24 cellular contexts compared by ENCODE assay signal in the genomic region with DNA sequence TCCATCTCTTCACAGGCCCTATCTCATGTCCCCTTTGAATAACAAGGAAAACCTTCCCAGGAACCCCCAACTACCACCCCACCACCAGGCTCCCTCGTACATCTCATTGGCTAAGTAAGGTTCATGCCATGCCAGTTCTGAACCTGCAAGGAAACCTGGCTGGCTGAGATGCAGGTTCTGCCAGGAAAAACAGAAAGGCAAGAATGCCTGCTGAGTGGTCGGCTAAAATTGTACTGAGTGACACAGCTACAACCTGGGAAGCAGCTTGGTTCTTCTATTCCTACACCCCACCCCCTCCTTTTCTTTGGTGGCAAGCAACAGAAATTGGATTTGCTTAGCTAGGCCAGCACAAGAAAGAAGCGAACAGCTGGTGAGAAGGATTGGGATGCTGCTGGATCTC. TPM values are rescaled to one million over a fixed set of nuclear protein-coding genes. Genes with fewer than 3 reads are reported as not detected.
"Had no signal": no experiment of that assay in that cellular context is flagged by ENCODE, and none has a peak within 500 bp of the region (broad histone marks: within the 10 kb centered on the region; RNA-seq: fewer than 3 reads in every experiment).

No MANE protein-coding gene starts in this region.

- ATAC-seq: activated CD8-positive, alpha-beta memory T cell treated with anti-CD3 and anti-CD28 coated beads, Interleukin-2, amount 10 ng/mL, durations not matched to agents 7 days and 5 days; activated T-cell treated with anti-CD3 and anti-CD28 coated beads, Interleukin-2, amount 50 U/mL, for 4 hours had no signal

- H3K27me3 Mint-ChIP-seq: activated naive CD8-positive, alpha-beta T cell had no signal

- DNase-seq: activated CD4-positive, alpha-beta T cell treated with anti-CD3 and anti-CD28 coated beads for 4 hours; activated CD4-positive, alpha-beta T cell treated with anti-CD3 and anti-CD28 coated beads, Interleukin-2, amount 50 U/mL, for 4 hours; activated CD8-positive, alpha-beta memory T cell treated with anti-CD3 and anti-CD28 coated beads, Interleukin-2, amount 10 ng/mL, durations not matched to agents 7 days and 5 days; activated gamma-delta T cell; activated naive CD4-positive, alpha-beta T cell treated with anti-CD3 and anti-CD28 coated beads for 36 hours; activated T-cell treated with anti-CD3 and anti-CD28 coated beads, Interleukin-2, amount 50 U/mL, for 4 hours; amygdala; brain microvascular endothelial cell; Kasumi-1; KBM-7; NCI-H1048; NCI-H146; NCI-H187 treated with DMSO at 0.1 percent for 48 hours; NCI-H2081 treated with DMSO at 0.1 percent for 48 hours; NCI-H446 treated with DMSO at 0.1 percent for 48 hours; NCI-H526 treated with DMSO at 0.1 percent for 48 hours; SHP77 treated with DMSO at 0.1 percent for 48 hours; T-helper 2 cell; T1000 had no signal

- H3K9me3 Mint-ChIP-seq: activated T-cell treated with anti-CD3 and anti-CD28 coated beads, Interleukin-2, amount 50 U/mL, for 4 hours had no signal

- H3K4me3 ChIP-seq: coronary artery had no signal

- H3K27ac Mint-ChIP-seq: activated CD8-positive, alpha-beta memory T cell treated with anti-CD3 and anti-CD28 coated beads, Interleukin-2, amount 10 ng/mL, durations not matched to agents 7 days and 5 days; activated naive CD4-positive, alpha-beta T cell treated with anti-CD3 and anti-CD28 coated beads for 36 hours; activated naive CD8-positive, alpha-beta T cell had no signal

- FAIRE-seq: astrocyte, TTC549 had no signal

- H3K27me3 ChIP-seq: brain microvascular endothelial cell had no signal

- H3K36me3 Mint-ChIP-seq: activated CD8-positive, alpha-beta memory T cell treated with anti-CD3 and anti-CD28 coated beads, Interleukin-2, amount 10 ng/mL, durations not matched to agents 7 days and 5 days; activated naive CD8-positive, alpha-beta T cell had no signal

- H3K36me3 ChIP-seq: brain microvascular endothelial cell had no signal

- H3K4me3 Mint-ChIP-seq: activated CD8-positive, alpha-beta memory T cell treated with anti-CD3 and anti-CD28 coated beads, Interleukin-2, amount 10 ng/mL, durations not matched to agents 7 days and 5 days; activated naive CD4-positive, alpha-beta T cell treated with anti-CD3 and anti-CD28 coated beads for 36 hours; activated naive CD8-positive, alpha-beta T cell; activated T-cell treated with anti-CD3 and anti-CD28 coated beads, Interleukin-2, amount 50 U/mL, for 4 hours had no signal

RNA-seq across cellular contexts. Expression of gene TSPAN18, which starts 36.1 kb away (rescaled TPM):
- total RNA-seq: SK-MEL-5 had no signal
